In genomic region chr10:25016349-25017246, GRCh38 we compare ENCODE assay signal across 1 cellular context.
TF ChIP-seq lines count a peak whose summit lies in the region.

Gene THNSL1, plus strand, starts transcription at chr10:25016612. Its CDS starts 6,612 bp downstream, at chr10:25023224.

TF ChIP-seq in GM12878, 131 proteins besides CTCF, POLR2A, EP300 and RAD21 (continued from another document):
- TF ChIP-seq PBX3 (IDR thresholded peaks at IDR 0.05; ENCODE audit: insufficient replicate concordance, low read depth, low read length) = no peak
